In genomic region chr14:69484444-69485113, GRCh38 we compare ENCODE assay signal across 1 cellular context.
TF ChIP-seq lines count a peak whose summit lies in the region.

PLEKHD1 (plus strand) TSS chr14:69484728; CDS start chr14:69484966, 238 bp downstream.

TF ChIP-seq in WTC11, 78 proteins besides CTCF, POLR2A, EP300 and RAD21 (continued from another document):
- TF ChIP-seq, protein P1, sequence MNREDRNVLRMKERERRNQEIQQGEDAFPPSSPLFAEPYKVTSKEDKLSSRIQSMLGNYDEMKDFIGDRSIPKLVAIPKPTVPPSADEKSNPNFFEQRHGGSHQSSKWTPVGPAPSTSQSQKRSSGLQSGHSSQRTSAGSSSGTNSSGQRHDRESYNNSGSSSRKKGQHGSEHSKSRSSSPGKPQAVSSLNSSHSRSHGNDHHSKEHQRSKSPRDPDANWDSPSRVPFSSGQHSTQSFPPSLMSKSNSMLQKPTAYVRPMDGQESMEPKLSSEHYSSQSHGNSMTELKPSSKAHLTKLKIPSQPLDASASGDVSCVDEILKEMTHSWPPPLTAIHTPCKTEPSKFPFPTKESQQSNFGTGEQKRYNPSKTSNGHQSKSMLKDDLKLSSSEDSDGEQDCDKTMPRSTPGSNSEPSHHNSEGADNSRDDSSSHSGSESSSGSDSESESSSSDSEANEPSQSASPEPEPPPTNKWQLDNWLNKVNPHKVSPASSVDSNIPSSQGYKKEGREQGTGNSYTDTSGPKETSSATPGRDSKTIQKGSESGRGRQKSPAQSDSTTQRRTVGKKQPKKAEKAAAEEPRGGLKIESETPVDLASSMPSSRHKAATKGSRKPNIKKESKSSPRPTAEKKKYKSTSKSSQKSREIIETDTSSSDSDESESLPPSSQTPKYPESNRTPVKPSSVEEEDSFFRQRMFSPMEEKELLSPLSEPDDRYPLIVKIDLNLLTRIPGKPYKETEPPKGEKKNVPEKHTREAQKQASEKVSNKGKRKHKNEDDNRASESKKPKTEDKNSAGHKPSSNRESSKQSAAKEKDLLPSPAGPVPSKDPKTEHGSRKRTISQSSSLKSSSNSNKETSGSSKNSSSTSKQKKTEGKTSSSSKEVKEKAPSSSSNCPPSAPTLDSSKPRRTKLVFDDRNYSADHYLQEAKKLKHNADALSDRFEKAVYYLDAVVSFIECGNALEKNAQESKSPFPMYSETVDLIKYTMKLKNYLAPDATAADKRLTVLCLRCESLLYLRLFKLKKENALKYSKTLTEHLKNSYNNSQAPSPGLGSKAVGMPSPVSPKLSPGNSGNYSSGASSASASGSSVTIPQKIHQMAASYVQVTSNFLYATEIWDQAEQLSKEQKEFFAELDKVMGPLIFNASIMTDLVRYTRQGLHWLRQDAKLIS (CRISPR knock-in tag; IDR thresholded peaks at IDR 0.05; ENCODE audit: borderline replicate concordance): no peak
- TF ChIP-seq CDX4 (CRISPR knock-in tag; IDR thresholded peaks at IDR 0.05; ENCODE audit: borderline replicate concordance) (no peak), NR2C2 (CRISPR knock-in tag; IDR thresholded peaks at IDR 0.05) (no peak), ZNF281 (CRISPR knock-in tag; IDR thresholded peaks at IDR 0.05) (no peak), ELF4 (CRISPR knock-in tag; IDR thresholded peaks at IDR 0.05; ENCODE audit: low read depth) (no peak), ZMAT4 (CRISPR knock-in tag; IDR thresholded peaks at IDR 0.05) (no peak), PRRX2 (CRISPR knock-in tag; IDR thresholded peaks at IDR 0.05) (no peak), ZNF423 (CRISPR knock-in tag; IDR thresholded peaks at IDR 0.05) (no peak)
- TF ChIP-seq, protein P2, sequence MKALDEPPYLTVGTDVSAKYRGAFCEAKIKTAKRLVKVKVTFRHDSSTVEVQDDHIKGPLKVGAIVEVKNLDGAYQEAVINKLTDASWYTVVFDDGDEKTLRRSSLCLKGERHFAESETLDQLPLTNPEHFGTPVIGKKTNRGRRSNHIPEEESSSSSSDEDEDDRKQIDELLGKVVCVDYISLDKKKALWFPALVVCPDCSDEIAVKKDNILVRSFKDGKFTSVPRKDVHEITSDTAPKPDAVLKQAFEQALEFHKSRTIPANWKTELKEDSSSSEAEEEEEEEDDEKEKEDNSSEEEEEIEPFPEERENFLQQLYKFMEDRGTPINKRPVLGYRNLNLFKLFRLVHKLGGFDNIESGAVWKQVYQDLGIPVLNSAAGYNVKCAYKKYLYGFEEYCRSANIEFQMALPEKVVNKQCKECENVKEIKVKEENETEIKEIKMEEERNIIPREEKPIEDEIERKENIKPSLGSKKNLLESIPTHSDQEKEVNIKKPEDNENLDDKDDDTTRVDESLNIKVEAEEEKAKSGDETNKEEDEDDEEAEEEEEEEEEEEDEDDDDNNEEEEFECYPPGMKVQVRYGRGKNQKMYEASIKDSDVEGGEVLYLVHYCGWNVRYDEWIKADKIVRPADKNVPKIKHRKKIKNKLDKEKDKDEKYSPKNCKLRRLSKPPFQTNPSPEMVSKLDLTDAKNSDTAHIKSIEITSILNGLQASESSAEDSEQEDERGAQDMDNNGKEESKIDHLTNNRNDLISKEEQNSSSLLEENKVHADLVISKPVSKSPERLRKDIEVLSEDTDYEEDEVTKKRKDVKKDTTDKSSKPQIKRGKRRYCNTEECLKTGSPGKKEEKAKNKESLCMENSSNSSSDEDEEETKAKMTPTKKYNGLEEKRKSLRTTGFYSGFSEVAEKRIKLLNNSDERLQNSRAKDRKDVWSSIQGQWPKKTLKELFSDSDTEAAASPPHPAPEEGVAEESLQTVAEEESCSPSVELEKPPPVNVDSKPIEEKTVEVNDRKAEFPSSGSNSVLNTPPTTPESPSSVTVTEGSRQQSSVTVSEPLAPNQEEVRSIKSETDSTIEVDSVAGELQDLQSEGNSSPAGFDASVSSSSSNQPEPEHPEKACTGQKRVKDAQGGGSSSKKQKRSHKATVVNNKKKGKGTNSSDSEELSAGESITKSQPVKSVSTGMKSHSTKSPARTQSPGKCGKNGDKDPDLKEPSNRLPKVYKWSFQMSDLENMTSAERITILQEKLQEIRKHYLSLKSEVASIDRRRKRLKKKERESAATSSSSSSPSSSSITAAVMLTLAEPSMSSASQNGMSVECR (CRISPR knock-in tag; IDR thresholded peaks at IDR 0.05; ENCODE audit: borderline replicate concordance): no peak
